ENCODE assay signal across 8 cellular contexts in genomic region chr1:201153474-201154388, GRCh38. TPM values are rescaled to one million over a fixed set of nuclear protein-coding genes. Genes with fewer than 3 reads are reported as not detected.
DNase-seq lines count a peak whose midpoint lies in the region; ATAC-seq and TF ChIP-seq lines count a peak whose summit lies in the region.

No MANE protein-coding gene starts in this region.

- H3K27me3 Mint-ChIP-seq in endodermal cell (ENCODE audit: insufficient read depth) (peaks cover 2% of the 10 kb centered on the region), nephron (ENCODE audit: low read depth) (peaks cover 3% of the 10 kb centered on the region)

- ATAC-seq in GM19351 (IDR thresholded peaks at IDR 0.05; ENCODE audit: unreplicated experiment) (peak; percentile 74), HG03280 (IDR thresholded peaks at IDR 0.05; ENCODE audit: unreplicated experiment) (peak; percentile 64), RWPE2 (ENCODE audit: low read depth) (peak; percentile 85)

- WGBS in endodermal cell (ENCODE audit: insufficient coverage in 1 of 2, insufficient read length in 1 of 2), 2 experiments = 0 to 3% methylated on average over 14 to 37 of the region's 37 CpGs

- H3K9me3 Mint-ChIP-seq in endodermal cell = no peaks in the 10 kb centered on the region
- H3K9me3 Mint-ChIP-seq in nephron = no peaks in the 10 kb centered on the region

- peaks cover 24% of the 10 kb centered on the region for H3K36me3 ChIP-seq in ES-I3 (ENCODE audit: insufficient read depth, low read length)
- H3K36me3 ChIP-seq in RWPE2 (ENCODE audit: low read depth) = peaks cover 36% of the 10 kb centered on the region
- peaks cover 42% of the 10 kb centered on the region for H3K36me3 ChIP-seq in endodermal cell (ENCODE audit: control insufficient read depth, insufficient read depth, low read length)

- H3K9me3 ChIP-seq in ES-I3 (ENCODE audit: control insufficient read depth, insufficient read depth, low read length) (no peaks in the 10 kb centered on the region), RWPE2 (ENCODE audit: severe bottlenecking) (no peaks in the 10 kb centered on the region), endodermal cell (ENCODE audit: control insufficient read depth, low read length) (no peaks in the 10 kb centered on the region)

- H3K36me3 Mint-ChIP-seq in endodermal cell (ENCODE audit: low read depth) (peaks cover 36% of the 10 kb centered on the region), nephron (ENCODE audit: low read depth) (peaks cover 32% of the 10 kb centered on the region)

- no peaks in the 10 kb centered on the region for H3K27me3 ChIP-seq in RWPE2 (ENCODE audit: insufficient read depth, poor library complexity, severe bottlenecking)
- H3K27me3 ChIP-seq in endodermal cell (ENCODE audit: control insufficient read depth, insufficient read depth, low read length, poor library complexity, severe bottlenecking) = no peaks in the 10 kb centered on the region

- peaks cover 39% of the 10 kb centered on the region for H3K4me1 Mint-ChIP-seq in endodermal cell
- H3K4me1 Mint-ChIP-seq in nephron = peaks cover 43% of the 10 kb centered on the region

- H3K27ac ChIP-seq in RWPE2 (ENCODE audit: poor library complexity, severe bottlenecking) = peak overlapping the region; percentile 24
- no peak overlapping the region for H3K27ac ChIP-seq in endodermal cell (ENCODE audit: low read depth, low read length)

- H3K9ac ChIP-seq in ES-I3 (ENCODE audit: low read depth, low read length) = peak overlapping the region; percentile 93
- peak overlapping the region; percentile 83 for H3K9ac ChIP-seq in endodermal cell (ENCODE audit: extremely low read depth, low read length, poor library complexity, severe bottlenecking)

- no peak for TF ChIP-seq CTCF in RWPE2 (IDR thresholded peaks at IDR 0.05; ENCODE audit: poor library complexity, severe bottlenecking)
- TF ChIP-seq CTCF in endodermal cell (conservative IDR thresholded peaks at IDR 0.05) = no peak
- TF ChIP-seq CTCF in nephron (IDR thresholded peaks at IDR 0.05; ENCODE audit: unreplicated experiment in 3 of 3) = no peak

- DNase-seq in RWPE2 (ENCODE audit: low spot score) (no peak), endodermal cell (no peak), NCI-H524 treated with DMSO at 0.1 percent for 48 hours (lab: John Stamatoyannopoulos, UW) (no peak), HK-2 (ENCODE audit: unreplicated experiment) (no peak)

- H3K4me3 ChIP-seq in RWPE2 (ENCODE audit: severe bottlenecking) (peak overlapping the region; percentile 58), endodermal cell (ENCODE audit: low read length) (peak overlapping the region; percentile 88)

- H3K27ac Mint-ChIP-seq in endodermal cell (peak overlapping the region; percentile 94), nephron (peak overlapping the region; percentile 90 to 98 (median 95))

- H3K4me1 ChIP-seq in ES-I3 (ENCODE audit: insufficient read depth, low read length) (peaks cover 8% of the 10 kb centered on the region), RWPE2 (ENCODE audit: insufficient read depth, poor library complexity, severe bottlenecking) (no peaks in the 10 kb centered on the region), endodermal cell (ENCODE audit: control insufficient read depth, insufficient read depth, low read length) (peaks cover 4% of the 10 kb centered on the region)

- H3K4me3 Mint-ChIP-seq in endodermal cell = peak overlapping the region; percentile 87
- H3K4me3 Mint-ChIP-seq in nephron = peak overlapping the region; percentile 88 to 93 (median 88)

RNA-seq across cellular contexts. Expression of gene TMEM9, which starts 0.5 kb away (rescaled TPM):
- 100 to 1,000 TPM; 145 to 156 TPM for total RNA-seq in endodermal cell
- polyA plus RNA-seq in endodermal cell (2013, experiment 1 of 2) = 130 TPM
- 119 TPM for polyA plus RNA-seq in endodermal cell (2013, experiment 2 of 2)

RNA-seq across cellular contexts. Expression of gene ASCL5, which starts 26.7 kb away (rescaled TPM):
- total RNA-seq in endodermal cell = 1 to 10 TPM; 1.2 to 1.8 TPM
- polyA plus RNA-seq in endodermal cell (2013, experiment 1 of 2) = not detected
- polyA plus RNA-seq in endodermal cell (2013, experiment 2 of 2) = not detected

RNA-seq across cellular contexts. Expression of gene IGFN1, which starts 36.9 kb away (rescaled TPM):
- total RNA-seq in endodermal cell = not detected
- 0.18 TPM for polyA plus RNA-seq in endodermal cell (2013, experiment 1 of 2)
- polyA plus RNA-seq in endodermal cell (2013, experiment 2 of 2) = not detected

RNA-seq across cellular contexts. Expression of gene CACNA1S, which starts 41.5 kb away (rescaled TPM):
- total RNA-seq in endodermal cell = under 1 TPM; 0.11 to 0.13 TPM
- 0.07 TPM for polyA plus RNA-seq in endodermal cell (2013, experiment 1 of 2)
- polyA plus RNA-seq in endodermal cell (2013, experiment 2 of 2) = not detected
